ENCODE assay signal across 5 cellular contexts in the genomic region with DNA sequence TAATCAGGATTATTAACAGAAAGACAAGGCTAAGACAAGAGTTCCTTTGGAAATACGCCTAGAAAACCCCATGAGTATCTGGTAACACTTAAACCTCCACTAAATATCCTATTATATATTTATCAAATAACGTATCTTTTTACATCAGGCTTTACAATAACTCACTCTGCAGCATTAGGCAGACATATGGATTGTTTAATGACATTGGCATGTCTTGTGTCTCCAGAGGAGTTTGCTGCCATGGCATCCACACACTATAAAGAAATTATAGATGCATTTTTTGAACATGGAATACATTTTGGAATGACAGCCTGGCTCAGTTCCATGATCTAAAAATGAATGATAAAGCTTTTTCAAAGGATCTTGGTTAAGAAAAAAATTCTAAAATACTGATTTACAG.
"Had no signal": no experiment of that assay in that cellular context is flagged by ENCODE, and none has a peak within 500 bp of the region (broad histone marks: within the 10 kb centered on the region; RNA-seq: fewer than 3 reads in every experiment).

No MANE protein-coding gene starts in this region.

- H3K9me3 Mint-ChIP-seq: H9, IgD-negative memory B cell had no signal

- DNase-seq: H9, HCEC 1CT had no signal

- H3K27ac Mint-ChIP-seq: GM23338, H9, IgD-negative memory B cell had no signal

- ATAC-seq: GM23338, HepG2 had no signal

- H3K4me1 Mint-ChIP-seq: GM23338, H9, IgD-negative memory B cell had no signal

- H3K4me3 Mint-ChIP-seq: GM23338, H9, IgD-negative memory B cell had no signal

- H3K36me3 Mint-ChIP-seq: IgD-negative memory B cell had no signal
